In the genomic region with DNA sequence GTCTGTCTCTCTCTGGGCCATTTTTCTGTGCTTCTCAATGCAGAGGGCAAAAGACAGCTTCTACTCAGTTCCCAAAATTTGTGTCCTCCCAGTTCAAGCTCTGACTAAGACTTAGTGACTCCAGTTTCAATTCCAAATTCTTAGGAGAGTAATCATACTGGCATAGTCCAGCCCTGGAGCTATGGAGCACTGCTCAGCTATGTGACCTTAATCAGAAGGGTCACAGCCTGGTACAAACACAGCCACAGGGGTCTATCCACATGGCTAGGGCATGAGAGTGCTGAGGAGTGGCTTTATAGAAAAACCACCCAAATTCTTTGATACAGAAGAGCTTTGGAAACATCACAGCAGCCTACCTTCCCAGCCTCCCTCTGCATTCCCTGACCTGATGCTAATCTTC, we compare ENCODE assay signal across 15 cellular contexts.
DNase-seq lines count a peak whose midpoint lies in the region; FAIRE-seq and TF ChIP-seq lines count a peak whose summit lies in the region.
"Had no signal": no experiment of that assay in that cellular context is flagged by ENCODE, and none has a peak within 500 bp of the region (broad histone marks: within the 10 kb centered on the region; RNA-seq: fewer than 3 reads in every experiment).

No MANE protein-coding gene starts in this region.

- H3K36me3 ChIP-seq in breast epithelium, result no peaks in the 10 kb centered on the region
- no peaks in the 10 kb centered on the region for H3K36me3 ChIP-seq in adipocyte (ENCODE audit: control insufficient read depth, insufficient read depth, low read length, severe bottlenecking)
- no peaks in the 10 kb centered on the region for H3K36me3 ChIP-seq in CD4-positive, alpha-beta memory T cell (ENCODE audit: insufficient read depth, low read length)
- H3K36me3 ChIP-seq: ascending aorta, left lung, pancreas had no signal

- peak overlapping the region; percentile 76 for H3K9ac ChIP-seq in adipocyte (ENCODE audit: low read length)

- TF ChIP-seq CTCF in MCF 10A (IDR thresholded peaks at IDR 0.05; ENCODE audit: unreplicated experiment) (no peak), breast epithelium (IDR thresholded peaks at IDR 0.05) (no peak)

- H3K27ac Mint-ChIP-seq in MCF 10A (ENCODE audit: low read depth, unreplicated experiment), result peak overlapping the region; percentile 85
- H3K27ac Mint-ChIP-seq in CD4-positive, alpha-beta memory T cell, result no peak overlapping the region
- H3K27ac Mint-ChIP-seq: stimulated activated naive CD8-positive, alpha-beta T cell treated with anti-CD3 and anti-CD28 coated beads, Interleukin-15, amount 100 ng/mL, for 72 hours had no signal

- POLR2A ChIA-PET in MCF 10A (lab: Yijun Ruan, JAX), result interaction anchor here (0.6 to 1.9 kb wide), 9 partner anchors 11 to 146 kb away, joined by 3 to 7 read pairs (median 3); no protein-coding TSS in a partner anchor
- POLR2A ChIA-PET in CD4-positive, alpha-beta memory T cell (lab: Charles Lee; ENCODE audit: partially characterized antibody), result no interaction called here

- no peak for FAIRE-seq in urothelium cell line (lab: Jason Lieb, UNC)
- FAIRE-seq: pancreas had no signal

- H3K27me3 Mint-ChIP-seq in MCF 10A (ENCODE audit: insufficient read depth, unreplicated experiment), result no peaks in the 10 kb centered on the region
- peaks cover 15 to 32% of the 10 kb centered on the region in 2 donors for H3K27me3 Mint-ChIP-seq in CD4-positive, alpha-beta memory T cell

- H3K9me3 Mint-ChIP-seq in MCF 10A (ENCODE audit: unreplicated experiment), result no peaks in the 10 kb centered on the region
- H3K9me3 Mint-ChIP-seq in CD4-positive, alpha-beta memory T cell, result peaks cover 0 to 5% (median 0%) of the 10 kb centered on the region in 8 donors

- H3K27me3 ChIP-seq in breast epithelium (no peaks in the 10 kb centered on the region), adipocyte (replicated peaks; ENCODE audit: control insufficient read depth, insufficient read depth, low read length) (no peaks in the 10 kb centered on the region)
- H3K27me3 ChIP-seq in CD4-positive, alpha-beta memory T cell (ENCODE audit: insufficient read depth, low read length), result no peaks in the 10 kb centered on the region
- H3K27me3 ChIP-seq: ascending aorta, left lung, pancreas had no signal

- H3K4me1 ChIP-seq in breast epithelium (no peaks in the 10 kb centered on the region), adipocyte (ENCODE audit: control insufficient read depth, insufficient read depth, low read length) (peaks cover 66% of the 10 kb centered on the region)
- H3K4me1 ChIP-seq in CD4-positive, alpha-beta memory T cell (ENCODE audit: insufficient read depth, low read length), result no peaks in the 10 kb centered on the region
- H3K4me1 ChIP-seq: pancreas had no signal

- H3K4me1 Mint-ChIP-seq in MCF 10A (ENCODE audit: insufficient read depth, unreplicated experiment), result peaks cover 54% of the 10 kb centered on the region
- peaks cover 0 to 1% (median 0%) of the 10 kb centered on the region in 4 donors for H3K4me1 Mint-ChIP-seq in CD4-positive, alpha-beta memory T cell
- H3K4me1 Mint-ChIP-seq: stimulated activated naive CD8-positive, alpha-beta T cell treated with anti-CD3 and anti-CD28 coated beads, Interleukin-15, amount 100 ng/mL, for 72 hours had no signal

- no peak for TF ChIP-seq POLR2A in breast epithelium (IDR thresholded peaks at IDR 0.05)

- no TSS peak for BruUV-seq in MCF 10A (replicated peaks; lab: Mats Ljungman, UMichigan)

- H3K9me3 ChIP-seq in breast epithelium (no peaks in the 10 kb centered on the region), adipocyte (ENCODE audit: control insufficient read depth, low read length) (no peaks in the 10 kb centered on the region)
- H3K9me3 ChIP-seq in CD4-positive, alpha-beta memory T cell (ENCODE audit: control insufficient read depth in 1 of 2, low read length in 2 of 2), result no peaks in the 10 kb centered on the region
- H3K9me3 ChIP-seq: ascending aorta, left lung, pancreas had no signal

- no peak overlapping the region for H3K27ac ChIP-seq in breast epithelium
- H3K27ac ChIP-seq in CD4-positive, alpha-beta memory T cell (ENCODE audit: low read depth, low read length), result no peak overlapping the region
- H3K27ac ChIP-seq: 22Rv1, ascending aorta, left lung, pancreas had no signal

- peak overlapping the region; percentile 8 for H3K4me3 Mint-ChIP-seq in MCF 10A (ENCODE audit: unreplicated experiment)
- no peak overlapping the region for H3K4me3 Mint-ChIP-seq in CD4-positive, alpha-beta memory T cell
- H3K4me3 Mint-ChIP-seq: stimulated activated naive CD8-positive, alpha-beta T cell treated with anti-CD3 and anti-CD28 coated beads, Interleukin-15, amount 100 ng/mL, for 72 hours had no signal

- CTCF ChIA-PET in MCF 10A (lab: Yijun Ruan, JAX), result interaction anchor here (0.6 kb wide), 2 partner anchors 41 to 42 kb away, joined by 3 to 4 read pairs; no protein-coding TSS in a partner anchor
- CTCF ChIA-PET in CD4-positive, alpha-beta memory T cell (lab: Charles Lee; ENCODE audit: partially characterized antibody), result interaction anchor here (0.6 kb wide), 1 partner anchor 283 kb away, joined by 3 read pairs; no protein-coding TSS in a partner anchor

- intact Hi-C loops in MCF 10A (cut with micrococcal nuclease), result no loop called here
- intact Hi-C loops in breast epithelium (cut with DNase I; ENCODE audit: low total_unique reads), result no loop called here
- intact Hi-C loops in CD4-positive, alpha-beta memory T cell (cut with micrococcal nuclease), result no loop called here

- DNase-seq in MCF 10A (ENCODE audit: unreplicated experiment) (peak; percentile 83), breast epithelium (ENCODE audit: low spot score in 2 of 2) (no peak), adipocyte (ENCODE audit: low read depth) (peak; percentile 92), fibroblast of the conjunctiva (ENCODE audit: low read depth) (peak; percentile 50), urothelium cell line (ENCODE audit: low spot score) (peak; percentile 55), SK-N-DZ (ENCODE audit: low spot score) (no peak)
- DNase-seq in activated CD8-positive, alpha-beta memory T cell treated with anti-CD3 and anti-CD28 coated beads for 24 hours, result no peak
- DNase-seq in CD4-positive, alpha-beta memory T cell, result no peak
- DNase-seq: left lung; NCI-H2081; pancreas; stimulated activated CD4-positive, alpha-beta T cell treated with anti-CD3 and anti-CD28 coated beads, Interleukin-4, amount 100 ng/mL, for 1 hour; stimulated activated naive CD8-positive, alpha-beta T cell treated with anti-CD3 and anti-CD28 coated beads, Interleukin-15, amount 100 ng/mL, for 72 hours had no signal

- H3K4me3 ChIP-seq in breast epithelium (no peak overlapping the region), adipocyte (ENCODE audit: low read length) (peak overlapping the region; percentile 21)
- no peak overlapping the region for H3K4me3 ChIP-seq in CD4-positive, alpha-beta memory T cell (ENCODE audit: low read length in 2 of 2)
- H3K4me3 ChIP-seq: ascending aorta, left lung, pancreas had no signal

- H3K36me3 Mint-ChIP-seq in MCF 10A (ENCODE audit: insufficient read depth, unreplicated experiment), result no peaks in the 10 kb centered on the region
- no peaks in the 10 kb centered on the region for H3K36me3 Mint-ChIP-seq in CD4-positive, alpha-beta memory T cell

Comparison
In these comparisons a context has a peak if more than half of its experiments do, and no peak if none do; other contexts are left out.
1. DNase-seq: peak in MCF 10A (single experiment), adipocyte (single experiment), fibroblast of the conjunctiva (single experiment) and urothelium cell line (single experiment); none in breast epithelium (0 of 2), activated CD8-positive, alpha-beta memory T cell treated with anti-CD3 and anti-CD28 coated beads for 24 hours (single experiment), SK-N-DZ (single experiment) and CD4-positive, alpha-beta memory T cell (0 of 5).